1 cellular context compared by ENCODE assay signal in the genomic region with DNA sequence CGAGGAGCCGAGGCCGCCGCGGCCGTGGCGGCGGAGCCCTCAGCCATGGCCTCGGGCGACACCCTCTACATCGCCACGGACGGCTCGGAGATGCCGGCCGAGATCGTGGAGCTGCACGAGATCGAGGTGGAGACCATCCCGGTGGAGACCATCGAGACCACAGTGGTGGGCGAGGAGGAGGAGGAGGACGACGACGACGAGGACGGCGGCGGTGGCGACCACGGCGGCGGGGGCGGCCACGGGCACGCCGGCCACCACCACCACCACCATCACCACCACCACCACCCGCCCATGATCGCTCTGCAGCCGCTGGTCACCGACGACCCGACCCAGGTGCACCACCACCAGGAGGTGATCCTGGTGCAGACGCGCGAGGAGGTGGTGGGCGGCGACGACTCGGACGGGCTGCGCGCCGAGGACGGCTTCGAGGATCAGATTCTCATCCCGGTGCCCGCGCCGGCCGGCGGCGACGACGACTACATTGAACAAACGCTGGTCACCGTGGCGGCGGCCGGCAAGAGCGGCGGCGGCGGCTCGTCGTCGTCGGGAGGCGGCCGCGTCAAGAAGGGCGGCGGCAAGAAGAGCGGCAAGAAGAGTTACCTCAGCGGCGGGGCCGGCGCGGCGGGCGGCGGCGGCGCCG.
TF ChIP-seq lines count a peak whose summit lies in the region.

No MANE protein-coding gene starts in this region.

TF ChIP-seq in WTC11, 78 proteins besides CTCF, POLR2A, EP300 and RAD21 (continued from another document):
- TF ChIP-seq TP53 (CRISPR knock-in tag; IDR thresholded peaks at IDR 0.05) (0 out of 2 replicates have a peak, but pooled peaks have one; percentile 25), TEAD1 (CRISPR knock-in tag; IDR thresholded peaks at IDR 0.05) (0 out of 2 replicates have a peak, but pooled peaks have one; percentile 23), AR (CRISPR knock-in tag; IDR thresholded peaks at IDR 0.05) (no peak), JUN (CRISPR knock-in tag; IDR thresholded peaks at IDR 0.05) (peak; percentile 63; the same call in 1 of the 2 replicates), ZNF219 (CRISPR knock-in tag; IDR thresholded peaks at IDR 0.05; ENCODE audit: borderline replicate concordance) (peak; percentile 59; the same call in 1 of the 2 replicates), CREM (CRISPR knock-in tag; IDR thresholded peaks at IDR 0.05) (no peak), ZNF138 (CRISPR knock-in tag; conservative IDR thresholded peaks at IDR 0.05) (0 out of 2 replicates have a peak, but pooled peaks have one; percentile 29)
- TF ChIP-seq, protein P1, sequence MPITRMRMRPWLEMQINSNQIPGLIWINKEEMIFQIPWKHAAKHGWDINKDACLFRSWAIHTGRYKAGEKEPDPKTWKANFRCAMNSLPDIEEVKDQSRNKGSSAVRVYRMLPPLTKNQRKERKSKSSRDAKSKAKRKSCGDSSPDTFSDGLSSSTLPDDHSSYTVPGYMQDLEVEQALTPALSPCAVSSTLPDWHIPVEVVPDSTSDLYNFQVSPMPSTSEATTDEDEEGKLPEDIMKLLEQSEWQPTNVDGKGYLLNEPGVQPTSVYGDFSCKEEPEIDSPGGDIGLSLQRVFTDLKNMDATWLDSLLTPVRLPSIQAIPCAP (CRISPR knock-in tag; IDR thresholded peaks at IDR 0.05): no peak
- TF ChIP-seq, protein P2, sequence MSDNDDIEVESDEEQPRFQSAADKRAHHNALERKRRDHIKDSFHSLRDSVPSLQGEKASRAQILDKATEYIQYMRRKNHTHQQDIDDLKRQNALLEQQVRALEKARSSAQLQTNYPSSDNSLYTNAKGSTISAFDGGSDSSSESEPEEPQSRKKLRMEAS (CRISPR knock-in tag; IDR thresholded peaks at IDR 0.05): peak; percentile 52
